9 cellular contexts compared by ENCODE assay signal in genomic region chr5:39624268-39624886, GRCh38.
DNase-seq lines count a peak whose midpoint lies in the region; ATAC-seq and TF ChIP-seq lines count a peak whose summit lies in the region.
"Had no signal": no experiment of that assay in that cellular context is flagged by ENCODE, and none has a peak within 500 bp of the region (broad histone marks: within the 10 kb centered on the region; RNA-seq: fewer than 3 reads in every experiment).

No MANE protein-coding gene starts in this region.

- H4K20me1 ChIP-seq in MM.1S (ENCODE audit: insufficient read depth, low read length) = no peaks in the 10 kb centered on the region

- H3K4me1 ChIP-seq in upper lobe of right lung (no peaks in the 10 kb centered on the region), testis (no peaks in the 10 kb centered on the region), MM.1S (ENCODE audit: low read length) (no peaks in the 10 kb centered on the region)
- H3K4me1 ChIP-seq: right atrium auricular region had no signal

- peak; percentile 76 for ATAC-seq in GM21528 (IDR thresholded peaks at IDR 0.05; ENCODE audit: low FRiP score, unreplicated experiment)
- ATAC-seq in upper lobe of right lung = peak; percentile 72
- no peak for ATAC-seq in GM21360 (IDR thresholded peaks at IDR 0.05; ENCODE audit: unreplicated experiment)

- no peak overlapping the region for H3K9ac ChIP-seq in MM.1S (ENCODE audit: low read length)

- H3K27ac ChIP-seq in upper lobe of right lung (no peak overlapping the region), testis (no peak overlapping the region), MM.1S (ENCODE audit: low read length) (no peak overlapping the region)
- H3K27ac ChIP-seq: right atrium auricular region had no signal

- H3F3A ChIP-seq in MM.1S (ENCODE audit: insufficient read depth, low read length) = no peaks in the 10 kb centered on the region

- H3K4me3 ChIP-seq in fibroblast of the aortic adventitia (ENCODE audit: low read depth, low read length) (no peak overlapping the region), upper lobe of right lung (no peak overlapping the region), testis (no peak overlapping the region), MM.1S (ENCODE audit: low read length) (no peak overlapping the region)
- H3K4me3 ChIP-seq: right atrium auricular region had no signal

- no peak for TF ChIP-seq POLR2A in testis (IDR thresholded peaks at IDR 0.05)

- H3K9me3 ChIP-seq in upper lobe of right lung (no peaks in the 10 kb centered on the region), testis (no peaks in the 10 kb centered on the region), MM.1S (replicated peaks; ENCODE audit: insufficient read depth, low read length) (no peaks in the 10 kb centered on the region)
- H3K9me3 ChIP-seq: right atrium auricular region had no signal

- no peaks in the 10 kb centered on the region for H3K79me2 ChIP-seq in MM.1S (ENCODE audit: low read length)

- DNase-seq in M059J (ENCODE audit: low read depth) = peak; percentile 72
- peak; percentile 39 for DNase-seq in fibroblast of the aortic adventitia (ENCODE audit: low read depth)
- DNase-seq in upper lobe of right lung = no peak
- no peak for DNase-seq in testis
- DNase-seq in MM.1S = no peak
- DNase-seq: T-helper 1 cell had no signal

- H3K4me2 ChIP-seq in MM.1S (ENCODE audit: low read depth, low read length) = no peak overlapping the region

- H3K36me3 ChIP-seq in upper lobe of right lung (no peaks in the 10 kb centered on the region), testis (ENCODE audit: low read depth, missing control alignments) (no peaks in the 10 kb centered on the region), MM.1S (replicated peaks; ENCODE audit: insufficient read depth, low read length) (no peaks in the 10 kb centered on the region)
- H3K36me3 ChIP-seq: right atrium auricular region had no signal

- no peaks in the 10 kb centered on the region for H3K27me3 ChIP-seq in upper lobe of right lung
- no peaks in the 10 kb centered on the region for H3K27me3 ChIP-seq in testis
- no peaks in the 10 kb centered on the region for H3K27me3 ChIP-seq in MM.1S (replicated peaks; ENCODE audit: insufficient read depth, low read length)
- H3K27me3 ChIP-seq: right atrium auricular region had no signal

- H3K9me2 ChIP-seq in MM.1S (replicated peaks; ENCODE audit: insufficient read depth, low read length) = no peaks in the 10 kb centered on the region

- 59 to 73% methylated on average over 1 of the region's 1 CpG for WGBS in testis, 2 donors

- intact Hi-C loops in upper lobe of right lung (cut with DNase I) = no loop called here
- intact Hi-C loops in testis (cut with DNase I; ENCODE audit: low total_unique reads) = no loop called here

- no peak overlapping the region for H2AFZ ChIP-seq in MM.1S (ENCODE audit: low read length)

- no peak for TF ChIP-seq CTCF in fibroblast of the aortic adventitia (IDR thresholded peaks at IDR 0.05; ENCODE audit: insufficient read depth, low read length)
- no peak for TF ChIP-seq CTCF in upper lobe of right lung (IDR thresholded peaks at IDR 0.05)
- no peak for TF ChIP-seq CTCF in testis (IDR thresholded peaks at IDR 0.05)
- TF ChIP-seq CTCF in MM.1S (IDR thresholded peaks at IDR 0.05; ENCODE audit: low read length) = no peak

Comparison
In these comparisons a context has a peak if more than half of its experiments do, and no peak if none do; other contexts are left out.
1. DNase-seq: peak in M059J (single experiment) and fibroblast of the aortic adventitia (single experiment); none in upper lobe of right lung (single experiment), testis (single experiment) and MM.1S (single experiment).